1 cellular context compared by ENCODE assay signal in the genomic region with DNA sequence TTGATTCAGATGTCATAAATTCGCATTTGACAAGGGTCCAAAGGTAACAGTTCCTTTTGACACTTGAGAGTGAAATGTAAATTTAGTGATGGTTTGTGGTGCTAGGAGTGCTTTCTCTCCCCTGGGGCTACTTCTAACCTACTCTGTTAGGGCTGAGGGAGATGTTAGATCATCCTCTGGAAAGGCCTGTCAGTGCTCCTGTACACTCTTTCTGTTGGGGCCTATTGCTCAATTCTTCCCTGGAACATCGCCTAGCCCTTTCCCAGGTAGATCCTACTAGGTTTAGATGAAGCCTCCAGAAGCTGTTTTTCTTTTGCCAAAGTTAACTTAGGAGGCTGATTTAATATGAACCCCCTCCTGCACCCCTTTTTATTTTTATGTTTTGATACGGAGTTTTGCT.
TF ChIP-seq lines count a peak whose summit lies in the region.

No MANE protein-coding gene starts in this region.

TF ChIP-seq in GM23338, 12 proteins besides CTCF, POLR2A, EP300 and RAD21 (continued from another document):
- TF ChIP-seq, protein P1, sequence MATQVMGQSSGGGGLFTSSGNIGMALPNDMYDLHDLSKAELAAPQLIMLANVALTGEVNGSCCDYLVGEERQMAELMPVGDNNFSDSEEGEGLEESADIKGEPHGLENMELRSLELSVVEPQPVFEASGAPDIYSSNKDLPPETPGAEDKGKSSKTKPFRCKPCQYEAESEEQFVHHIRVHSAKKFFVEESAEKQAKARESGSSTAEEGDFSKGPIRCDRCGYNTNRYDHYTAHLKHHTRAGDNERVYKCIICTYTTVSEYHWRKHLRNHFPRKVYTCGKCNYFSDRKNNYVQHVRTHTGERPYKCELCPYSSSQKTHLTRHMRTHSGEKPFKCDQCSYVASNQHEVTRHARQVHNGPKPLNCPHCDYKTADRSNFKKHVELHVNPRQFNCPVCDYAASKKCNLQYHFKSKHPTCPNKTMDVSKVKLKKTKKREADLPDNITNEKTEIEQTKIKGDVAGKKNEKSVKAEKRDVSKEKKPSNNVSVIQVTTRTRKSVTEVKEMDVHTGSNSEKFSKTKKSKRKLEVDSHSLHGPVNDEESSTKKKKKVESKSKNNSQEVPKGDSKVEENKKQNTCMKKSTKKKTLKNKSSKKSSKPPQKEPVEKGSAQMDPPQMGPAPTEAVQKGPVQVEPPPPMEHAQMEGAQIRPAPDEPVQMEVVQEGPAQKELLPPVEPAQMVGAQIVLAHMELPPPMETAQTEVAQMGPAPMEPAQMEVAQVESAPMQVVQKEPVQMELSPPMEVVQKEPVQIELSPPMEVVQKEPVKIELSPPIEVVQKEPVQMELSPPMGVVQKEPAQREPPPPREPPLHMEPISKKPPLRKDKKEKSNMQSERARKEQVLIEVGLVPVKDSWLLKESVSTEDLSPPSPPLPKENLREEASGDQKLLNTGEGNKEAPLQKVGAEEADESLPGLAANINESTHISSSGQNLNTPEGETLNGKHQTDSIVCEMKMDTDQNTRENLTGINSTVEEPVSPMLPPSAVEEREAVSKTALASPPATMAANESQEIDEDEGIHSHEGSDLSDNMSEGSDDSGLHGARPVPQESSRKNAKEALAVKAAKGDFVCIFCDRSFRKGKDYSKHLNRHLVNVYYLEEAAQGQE (IDR thresholded peaks at IDR 0.05; ENCODE audit: unreplicated experiment) = no peak
